19 cellular contexts compared by ENCODE assay signal in the genomic region with DNA sequence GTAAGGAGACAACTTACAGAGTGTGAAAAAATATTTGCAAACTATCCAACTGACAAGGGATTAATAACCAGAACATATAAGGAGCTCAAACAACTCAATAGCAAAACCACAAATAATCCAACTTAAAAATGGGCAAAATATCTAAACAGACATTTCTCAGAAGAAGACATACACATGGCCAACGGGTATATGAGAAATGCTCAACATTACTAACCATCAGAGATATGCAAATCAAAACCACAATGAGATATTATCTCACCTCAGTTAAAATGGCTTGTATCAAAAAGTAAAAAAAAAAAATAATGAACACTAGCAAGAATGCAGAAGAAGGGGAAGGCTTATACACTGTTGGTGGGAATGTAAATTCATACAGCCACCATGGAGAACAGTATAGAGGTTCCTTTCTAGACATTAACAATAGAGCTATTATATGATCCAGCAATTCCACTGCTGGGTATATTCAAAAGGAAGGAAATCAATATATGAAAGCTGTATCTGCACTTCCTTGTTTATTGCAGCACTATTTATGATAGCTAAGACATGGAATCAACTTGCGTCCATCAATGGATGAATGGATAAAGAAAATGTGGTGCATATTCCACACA.
DNase-seq lines count a peak whose midpoint lies in the region; ATAC-seq, FAIRE-seq and TF ChIP-seq lines count a peak whose summit lies in the region.
"Had no signal": no experiment of that assay in that cellular context is flagged by ENCODE, and none has a peak within 500 bp of the region (broad histone marks: within the 10 kb centered on the region; RNA-seq: fewer than 3 reads in every experiment).

No MANE protein-coding gene starts in this region.

- H3K27ac Mint-ChIP-seq in HFFc6 (no peak overlapping the region), astrocyte (ENCODE audit: unreplicated experiment) (no peak overlapping the region)
- H3K27ac Mint-ChIP-seq: CD8-positive, alpha-beta T cell had no signal

- no peak overlapping the region for H3K9ac ChIP-seq in DND-41 (ENCODE audit: low read depth, low read length)
- no peak overlapping the region for H3K9ac ChIP-seq in astrocyte (ENCODE audit: low read length)
- H3K9ac ChIP-seq: BLaER1 had no signal

- ATAC-seq in DND-41 (ENCODE audit: insufficient read depth, low read depth) (peak; percentile 31; the same call in 1 of the 3 replicates), GM21515 (IDR thresholded peaks at IDR 0.05; ENCODE audit: unreplicated experiment) (no peak), HG02642 (IDR thresholded peaks at IDR 0.05; ENCODE audit: poor library complexity, unreplicated experiment) (no peak)
- ATAC-seq: CD8-positive, alpha-beta T cell; HCT116 had no signal

- H3K36me3 ChIP-seq in DND-41 (ENCODE audit: insufficient read depth, low read length) (no peaks in the 10 kb centered on the region), astrocyte (ENCODE audit: insufficient read depth, low read length) (no peaks in the 10 kb centered on the region)
- H3K36me3 ChIP-seq: BLaER1 had no signal

- no peak overlapping the region for H3K4me3 ChIP-seq in DND-41 (ENCODE audit: low read depth in 1 of 2, low read length in 2 of 2)
- H3K4me3 ChIP-seq in astrocyte (ENCODE audit: insufficient read depth, low read depth, low read length) = no peak overlapping the region
- H3K4me3 ChIP-seq: BLaER1 had no signal

- H3K4me1 ChIP-seq in DND-41 (ENCODE audit: insufficient read depth, low read length) = peaks cover 5% of the 10 kb centered on the region; the same call in 1 of the 2 replicates
- H3K4me1 ChIP-seq in astrocyte (ENCODE audit: insufficient read depth, low read length) = no peaks in the 10 kb centered on the region
- H3K4me1 ChIP-seq: BLaER1 had no signal

- H3K9me3 ChIP-seq in DND-41 (ENCODE audit: insufficient read depth, low read length, severe bottlenecking) (no peaks in the 10 kb centered on the region), astrocyte (ENCODE audit: insufficient read depth, low read depth, low read length) (no peaks in the 10 kb centered on the region)
- H3K9me3 ChIP-seq: BLaER1 had no signal

- no peak overlapping the region for H2AFZ ChIP-seq in DND-41 (ENCODE audit: low read depth, low read length)
- no peak overlapping the region for H2AFZ ChIP-seq in astrocyte (ENCODE audit: low read depth, low read length)

- peaks cover 7% of the 10 kb centered on the region for H3K4me1 Mint-ChIP-seq in HFFc6 (ENCODE audit: low read depth)
- H3K4me1 Mint-ChIP-seq in astrocyte (ENCODE audit: low read depth, unreplicated experiment) = no peaks in the 10 kb centered on the region

- H3K27me3 ChIP-seq in DND-41 (ENCODE audit: insufficient read depth, low read length, poor library complexity) (no peaks in the 10 kb centered on the region), astrocyte (ENCODE audit: insufficient read depth, low read length) (no peaks in the 10 kb centered on the region)
- H3K27me3 ChIP-seq: BLaER1 had no signal

- H3K79me2 ChIP-seq in DND-41 (ENCODE audit: insufficient read depth, low read length) (no peaks in the 10 kb centered on the region), astrocyte (ENCODE audit: insufficient read depth, low read length) (no peaks in the 10 kb centered on the region)

- H3K27me3 Mint-ChIP-seq in HFFc6 (ENCODE audit: insufficient read depth) (no peaks in the 10 kb centered on the region), astrocyte (ENCODE audit: low read depth, unreplicated experiment) (no peaks in the 10 kb centered on the region)

- H4K20me1 ChIP-seq in DND-41 (ENCODE audit: insufficient read depth, low read length) (no peaks in the 10 kb centered on the region), astrocyte (ENCODE audit: insufficient read depth, low read length) (no peaks in the 10 kb centered on the region)
- H4K20me1 ChIP-seq: BLaER1 had no signal

- no peak for FAIRE-seq in astrocyte (lab: Jason Lieb, UNC)

- H3K36me3 Mint-ChIP-seq in HFFc6 (ENCODE audit: low read depth) (no peaks in the 10 kb centered on the region), astrocyte (ENCODE audit: low read depth, unreplicated experiment) (no peaks in the 10 kb centered on the region)
- H3K36me3 Mint-ChIP-seq: CD8-positive, alpha-beta T cell had no signal

- no peaks in the 10 kb centered on the region for H3K9me3 Mint-ChIP-seq in HFFc6
- H3K9me3 Mint-ChIP-seq in astrocyte (ENCODE audit: unreplicated experiment) = no peaks in the 10 kb centered on the region

- DNase-seq in DND-41 (no peak), HFFc6 (peak; percentile 12), NCI-H526 treated with DMSO at 0.1 percent for 48 hours (lab: John Stamatoyannopoulos, UW) (peak; percentile 84), astrocyte (ENCODE audit: low read depth) (peak; percentile 37), kidney tubule cell (ENCODE audit: low spot score) (no peak)
- no peak for DNase-seq in activated effector memory CD4-positive, alpha-beta T cell treated with Interleukin-2 at 50 U/mL for 16 hours
- DNase-seq: 8988T; CD8-positive, alpha-beta T cell; COR-L47; DMS 273 treated with DMSO at 0.1 percent for 48 hours; DMS53; GF-D8; GOT3; H7; KG1 had no signal

- no peak for TF ChIP-seq CTCF in DND-41 (IDR thresholded peaks at IDR 0.05; ENCODE audit: borderline replicate concordance, extremely low read depth, low read length, poor library complexity, severe bottlenecking)
- no peak for TF ChIP-seq CTCF in HFFc6 (IDR thresholded peaks at IDR 0.05)
- no peak for TF ChIP-seq CTCF in astrocyte (IDR thresholded peaks at IDR 0.05; ENCODE audit: insufficient read depth, low read depth, low read length)

- H3K4me3 Mint-ChIP-seq in HFFc6 = no peak overlapping the region
- no peak overlapping the region for H3K4me3 Mint-ChIP-seq in astrocyte (ENCODE audit: unreplicated experiment)
- H3K4me3 Mint-ChIP-seq: CD8-positive, alpha-beta T cell had no signal

- H3K4me2 ChIP-seq in DND-41 (ENCODE audit: insufficient read depth, low read length) = no peak overlapping the region
- no peak overlapping the region for H3K4me2 ChIP-seq in astrocyte (ENCODE audit: low read length)
- H3K4me2 ChIP-seq: BLaER1 had no signal

- H3K27ac ChIP-seq in DND-41 (ENCODE audit: low read length) (no peak overlapping the region), astrocyte (ENCODE audit: low read depth, low read length) (no peak overlapping the region)
- H3K27ac ChIP-seq: BLaER1 had no signal

Comparison
In these comparisons a context has a peak if more than half of its experiments do, and no peak if none do; other contexts are left out.
1. DNase-seq: peak in HFFc6 (single experiment), NCI-H526 treated with DMSO at 0.1 percent for 48 hours (single experiment) and astrocyte (single experiment); none in DND-41 (single experiment), activated effector memory CD4-positive, alpha-beta T cell treated with Interleukin-2 at 50 U/mL for 16 hours (single experiment) and kidney tubule cell (single experiment).